7 cellular contexts compared by ENCODE assay signal in genomic region chr1:202861420-202862121, GRCh38. TPM values are rescaled to one million over a fixed set of nuclear protein-coding genes. Genes with fewer than 3 reads are reported as not detected.
DNase-seq lines count a peak whose midpoint lies in the region; ATAC-seq, FAIRE-seq and TF ChIP-seq lines count a peak whose summit lies in the region.

No MANE protein-coding gene starts in this region.

- H3K36me3 ChIP-seq in keratinocyte (ENCODE audit: control insufficient read depth in 2 of 2, extremely low read depth in 1 of 2, insufficient read depth in 2 of 2, low read length in 2 of 2) = no peaks in the 10 kb centered on the region

- peak; percentile 22; the same call in 1 of the 2 replicates for TF ChIP-seq POLR2A in GM12891 (IDR thresholded peaks at IDR 0.05; ENCODE audit: low read depth, low read length)

- H3K4me2 ChIP-seq in keratinocyte (ENCODE audit: control insufficient read depth, extremely low read depth, insufficient read depth, low read depth, low read length) = peak overlapping the region; percentile 81

- FAIRE-seq in GM12891 (lab: Jason Lieb, UNC) (no peak), TTC549 (lab: Jason Lieb, UNC) (peak; percentile 84), keratinocyte (lab: Jason Lieb, UNC) (no peak)

- no peaks in the 10 kb centered on the region for H3K9me3 ChIP-seq in keratinocyte (ENCODE audit: control insufficient read depth, low read depth, low read length)

- H3K4me3 ChIP-seq in choroid plexus epithelial cell (ENCODE audit: low read depth, low read length) (peak overlapping the region; percentile 69), keratinocyte (ENCODE audit: control insufficient read depth in 2 of 3, extremely low read depth in 1 of 3, insufficient read depth in 2 of 3, low read depth in 1 of 3, low read length in 3 of 3) (peak overlapping the region; percentile 46 to 72 (median 71)), skin epidermis (peak overlapping the region; percentile 49 to 62 (median 52))

- no peak overlapping the region for H3K27ac ChIP-seq in keratinocyte (ENCODE audit: control insufficient read depth, insufficient read depth, low read length)
- peak overlapping the region in 7 of 21 experiments; percentile 1 to 25 (median 13) for H3K27ac ChIP-seq in skin epidermis

- DNase-seq in GM12891 (ENCODE audit: insufficient read length, low spot score) (peak; percentile 76), NCI-H2029 treated with DMSO at 0.1 percent for 48 hours (lab: John Stamatoyannopoulos, UW) (peak; percentile 49), choroid plexus epithelial cell (ENCODE audit: low read depth) (peak; percentile 86), keratinocyte (ENCODE audit: low read depth, low spot score) (no peak)

- no peaks in the 10 kb centered on the region for H3K79me2 ChIP-seq in keratinocyte (ENCODE audit: control insufficient read depth, insufficient read depth, low read length)

- no peaks in the 10 kb centered on the region for H4K20me1 ChIP-seq in keratinocyte (ENCODE audit: control insufficient read depth, extremely low read depth, insufficient read depth, low read length)

- no peaks in the 10 kb centered on the region for H3K9me1 ChIP-seq in keratinocyte (ENCODE audit: control insufficient read depth, extremely low read depth, insufficient read depth, low read length)

- H2AFZ ChIP-seq in keratinocyte (ENCODE audit: control insufficient read depth, low read length) = no peak overlapping the region

- no peaks in the 10 kb centered on the region for H3K4me1 ChIP-seq in keratinocyte (ENCODE audit: control insufficient read depth, extremely low read depth, insufficient read depth, low read length)

- ATAC-seq in HG02870 (IDR thresholded peaks at IDR 0.05; ENCODE audit: unreplicated experiment) = peak; percentile 90

- TF ChIP-seq CTCF in choroid plexus epithelial cell (conservative IDR thresholded peaks at IDR 0.05; ENCODE audit: low read depth, low read length) = no peak
- no peak for TF ChIP-seq CTCF in keratinocyte (optimal IDR thresholded peaks at IDR 0.05 in 1 of 3, IDR thresholded peaks at IDR 0.05 in 1 of 3, conservative IDR thresholded peaks at IDR 0.05 in 1 of 3; ENCODE audit: extremely low read depth in 1 of 3, insufficient read depth in 2 of 3, low read length in 3 of 3)

- dilution Hi-C loops in keratinocyte (cut with MboI; ENCODE audit: extremely low pct_ligation_motif_present, low sequenced_read_pairs) = no loop called here

- H3K9ac ChIP-seq in keratinocyte (ENCODE audit: control insufficient read depth, extremely low read depth, insufficient read depth, low read length) = no peak overlapping the region

- peaks cover 25% of the 10 kb centered on the region for H3K27me3 ChIP-seq in keratinocyte (ENCODE audit: control insufficient read depth, extremely low read depth, insufficient read depth, low read length)

TF ChIP-seq in GM12891, 5 proteins besides CTCF, POLR2A, EP300 and RAD21:
- TF ChIP-seq POLR2AphosphoS5 (IDR thresholded peaks at IDR 0.05; ENCODE audit: low read depth, low read length) (0 out of 2 replicates have a peak, but pooled peaks have one; percentile 27), TAF1 (IDR thresholded peaks at IDR 0.05; ENCODE audit: low read depth, low read length) (no peak)

RNA-seq across cellular contexts. Expression of gene RABIF, which starts 27.4 kb away (rescaled TPM):
- polyA plus RNA-seq in GM12891 (2012; ENCODE audit: low read depth, missing spikeins) = 7.5 TPM
- 14.8 to 17.4 TPM (median 16.6 TPM) in 3 replicates for polyA plus RNA-seq in keratinocyte
- polyA plus RNA-seq in keratinocyte (2011; ENCODE audit: low read depth) = 2.7 TPM
- polyA plus RNA-seq in keratinocyte (2011; cell fraction: cytosol; rRNA removed) = 12.0 and 20.3 TPM in 2 replicates
- polyA plus RNA-seq in keratinocyte (2011; cell fraction: nucleus; rRNA removed) = 9.9 and 10.5 TPM in 2 replicates
- 8.6 and 13.0 TPM in 2 replicates for polyA plus RNA-seq in keratinocyte (2012; ENCODE audit: low replicate concordance)
- 5.1 to 11.5 TPM (median 10.9 TPM) in 3 replicates for polyA minus RNA-seq in keratinocyte
- polyA minus RNA-seq in keratinocyte (2011; cell fraction: cytosol; rRNA and poly(A)+ RNA removed) = 6.7 TPM
- polyA minus RNA-seq in keratinocyte (2011; cell fraction: nucleus; rRNA and poly(A)+ RNA removed) = 3.1 and 5.0 TPM in 2 replicates

RNA-seq across cellular contexts. Expression of gene PCAT6, which starts 50.8 kb away (rescaled TPM):
- polyA plus RNA-seq in GM12891 (2012; ENCODE audit: low read depth, missing spikeins) = 5.1 TPM
- 1.6 to 3.5 TPM (median 2.3 TPM) in 3 replicates for polyA plus RNA-seq in keratinocyte
- 1.5 TPM for polyA plus RNA-seq in keratinocyte (2011; ENCODE audit: low read depth)
- polyA plus RNA-seq in keratinocyte (2011; cell fraction: cytosol; rRNA removed) = 3.5 and 7.5 TPM in 2 replicates
- 5.3 and 6.0 TPM in 2 replicates for polyA plus RNA-seq in keratinocyte (2011; cell fraction: nucleus; rRNA removed)
- 5.5 and 15.1 TPM in 2 replicates for polyA plus RNA-seq in keratinocyte (2012; ENCODE audit: low replicate concordance)
- 0.62 to 2.3 TPM (median 1.2 TPM) in 3 replicates for polyA minus RNA-seq in keratinocyte
- not detected for polyA minus RNA-seq in keratinocyte (2011; cell fraction: cytosol; rRNA and poly(A)+ RNA removed)
- polyA minus RNA-seq in keratinocyte (2011; cell fraction: nucleus; rRNA and poly(A)+ RNA removed) = 0.93 and 1.2 TPM in 2 replicates

RNA-seq across cellular contexts. Expression of gene KDM5B, which starts 53.4 kb away (rescaled TPM):
- polyA plus RNA-seq in GM12891 (2012; ENCODE audit: low read depth, missing spikeins) = 16.2 TPM
- 57.6 to 60.1 TPM (median 59.9 TPM) in 3 replicates for polyA plus RNA-seq in keratinocyte
- 151 TPM for polyA plus RNA-seq in keratinocyte (2011; ENCODE audit: low read depth)
- 33.8 and 53.8 TPM in 2 replicates for polyA plus RNA-seq in keratinocyte (2011; cell fraction: cytosol; rRNA removed)
- polyA plus RNA-seq in keratinocyte (2011; cell fraction: nucleus; rRNA removed) = 151 and 176 TPM in 2 replicates
- 33.4 and 44.8 TPM in 2 replicates for polyA plus RNA-seq in keratinocyte (2012; ENCODE audit: low replicate concordance)
- 60.2 to 203 TPM (median 145 TPM) in 3 replicates for polyA minus RNA-seq in keratinocyte
- 55.4 TPM for polyA minus RNA-seq in keratinocyte (2011; cell fraction: cytosol; rRNA and poly(A)+ RNA removed)
- polyA minus RNA-seq in keratinocyte (2011; cell fraction: nucleus; rRNA and poly(A)+ RNA removed) = 202 and 305 TPM in 2 replicates
